Comparison of ENCODE assay signal across 8 cellular contexts in the genomic region with DNA sequence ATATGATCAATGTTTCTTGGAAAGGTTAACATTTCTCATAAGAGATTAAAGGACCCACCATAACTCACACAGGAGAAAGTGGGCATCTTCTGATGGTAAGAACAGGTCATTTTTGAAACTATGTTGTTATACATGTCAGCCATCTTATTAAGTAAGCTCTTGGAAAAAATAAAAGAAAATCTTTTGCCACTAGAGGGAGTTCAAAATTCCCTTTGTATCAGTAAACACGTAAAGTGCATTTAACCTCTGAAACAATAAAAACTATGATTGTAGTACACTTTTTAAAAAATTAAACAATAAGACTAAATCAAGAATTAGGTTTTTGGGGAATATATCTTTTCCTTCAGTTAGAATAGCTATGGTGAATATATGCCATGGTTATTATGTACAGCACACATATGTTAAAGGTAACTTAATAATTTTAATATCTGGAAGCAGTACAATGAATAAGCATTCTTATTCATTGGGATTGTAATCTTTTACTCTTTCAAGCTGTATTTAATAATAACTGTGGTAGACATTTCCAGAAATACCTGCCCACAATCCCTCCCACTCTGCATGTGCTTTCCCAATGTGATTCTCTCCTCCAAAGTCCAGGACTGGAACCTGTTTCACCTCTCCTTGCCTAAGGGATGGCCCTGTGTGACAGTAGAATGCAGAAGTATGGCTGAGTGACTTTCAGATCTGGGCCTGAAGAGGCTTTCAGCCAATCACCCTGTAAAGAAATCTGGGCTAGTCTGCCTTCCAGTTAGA.
DNase-seq lines count a peak whose midpoint lies in the region; ATAC-seq, FAIRE-seq and TF ChIP-seq lines count a peak whose summit lies in the region.

No MANE protein-coding gene starts in this region.

- peaks cover 0 to 11% (median 0%) of the 10 kb centered on the region in 9 donors for H3K9me3 Mint-ChIP-seq in naive thymus-derived CD8-positive, alpha-beta T cell

- DNase-seq in RCC 7860 (ENCODE audit: low spot score): peak; percentile 30
- peak; percentile 64 for DNase-seq in dedifferentiated amniotic fluid mesenchymal stem cell (ENCODE audit: extremely low spot score)
- peak in 3 of 10 donors; percentile 61 to 64 (median 64) for DNase-seq in naive thymus-derived CD8-positive, alpha-beta T cell
- no peak for DNase-seq in MG63
- DNase-seq in putamen (ENCODE audit: low spot score): no peak

- H3K79me2 ChIP-seq in DOHH2 (ENCODE audit: control insufficient read depth, low read length): no peaks in the 10 kb centered on the region

- H3K36me3 ChIP-seq in DOHH2 (ENCODE audit: control insufficient read depth, low read length): no peaks in the 10 kb centered on the region
- H3K36me3 ChIP-seq in MG63: peaks cover 2% of the 10 kb centered on the region; the same call in 1 of the 2 replicates

- H3K27me3 ChIP-seq in DOHH2 (ENCODE audit: control insufficient read depth, low read length) (0 out of 2 replicates have a peak, but pooled peaks cover 4% of the 10 kb centered on the region), MG63 (no peaks in the 10 kb centered on the region)

- H3K9me3 ChIP-seq in DOHH2 (ENCODE audit: control insufficient read depth, insufficient read depth, low read length): no peaks in the 10 kb centered on the region
- H3K9me3 ChIP-seq in MG63: no peaks in the 10 kb centered on the region

- peaks cover 6 to 9% (median 8%) of the 10 kb centered on the region in 3 donors for H3K36me3 Mint-ChIP-seq in naive thymus-derived CD8-positive, alpha-beta T cell

- no peaks in the 10 kb centered on the region for H3F3A ChIP-seq in DOHH2 (ENCODE audit: control insufficient read depth, insufficient read depth)

- peak; percentile 83 for FAIRE-seq in RCC 7860 (lab: Jason Lieb, UNC)

- peak; percentile 67 for TF ChIP-seq CTCF in DOHH2 (IDR thresholded peaks at IDR 0.05; ENCODE audit: low read depth, low read length, poor library complexity, severe bottlenecking)

- no peaks in the 10 kb centered on the region for H3K9me2 ChIP-seq in DOHH2 (replicated peaks; ENCODE audit: control insufficient read depth, low read length)

- H3K4me2 ChIP-seq in DOHH2 (ENCODE audit: low read length): 0 out of 2 replicates have a peak overlapping the region, but pooled peaks have one; percentile 19

- H3K4me3 Mint-ChIP-seq in naive thymus-derived CD8-positive, alpha-beta T cell: peak overlapping the region in 6 of 10 donors; percentile 23 to 62 (median 37)

- peaks cover 28 to 76% (median 63%) of the 10 kb centered on the region in 4 donors for H3K4me1 Mint-ChIP-seq in naive thymus-derived CD8-positive, alpha-beta T cell

- POLR2A ChIA-PET in naive thymus-derived CD8-positive, alpha-beta T cell (lab: Charles Lee): interaction anchor here (1.1 to 4.9 kb wide), 5 partner anchors 18 to 63 kb away, joined by 4 to 59 read pairs (median 11); partner anchors contain the start of gene RBMS1

- no peaks in the 10 kb centered on the region for H3K27me3 Mint-ChIP-seq in naive thymus-derived CD8-positive, alpha-beta T cell

- no peak overlapping the region for H3K27ac ChIP-seq in DOHH2 (ENCODE audit: low read depth, low read length)

- ATAC-seq in HG03354 (IDR thresholded peaks at IDR 0.05; ENCODE audit: poor library complexity, severe bottlenecking, unreplicated experiment) (peak; percentile 45), HG02571 (IDR thresholded peaks at IDR 0.05; ENCODE audit: unreplicated experiment) (no peak)
- ATAC-seq in naive thymus-derived CD8-positive, alpha-beta T cell: peak; percentile 33 to 42

- peaks cover 26% of the 10 kb centered on the region for H3K4me1 ChIP-seq in DOHH2 (ENCODE audit: control insufficient read depth, low read length)

- peak overlapping the region; percentile 80 to 97 (median 88) for H3K27ac Mint-ChIP-seq in naive thymus-derived CD8-positive, alpha-beta T cell

- no peaks in the 10 kb centered on the region for H4K20me1 ChIP-seq in DOHH2 (ENCODE audit: control insufficient read depth, insufficient read depth, low read depth, low read length)

- H3K4me3 ChIP-seq in DOHH2 (ENCODE audit: low read length): no peak overlapping the region
- no peak overlapping the region for H3K4me3 ChIP-seq in MG63

Comparison
In these comparisons a context has a peak if more than half of its experiments do, and no peak if none do; other contexts are left out.
1. DNase-seq: peak in RCC 7860 (single experiment) and dedifferentiated amniotic fluid mesenchymal stem cell (single experiment); none in MG63 (single experiment) and putamen (single experiment).